In the genomic region with DNA sequence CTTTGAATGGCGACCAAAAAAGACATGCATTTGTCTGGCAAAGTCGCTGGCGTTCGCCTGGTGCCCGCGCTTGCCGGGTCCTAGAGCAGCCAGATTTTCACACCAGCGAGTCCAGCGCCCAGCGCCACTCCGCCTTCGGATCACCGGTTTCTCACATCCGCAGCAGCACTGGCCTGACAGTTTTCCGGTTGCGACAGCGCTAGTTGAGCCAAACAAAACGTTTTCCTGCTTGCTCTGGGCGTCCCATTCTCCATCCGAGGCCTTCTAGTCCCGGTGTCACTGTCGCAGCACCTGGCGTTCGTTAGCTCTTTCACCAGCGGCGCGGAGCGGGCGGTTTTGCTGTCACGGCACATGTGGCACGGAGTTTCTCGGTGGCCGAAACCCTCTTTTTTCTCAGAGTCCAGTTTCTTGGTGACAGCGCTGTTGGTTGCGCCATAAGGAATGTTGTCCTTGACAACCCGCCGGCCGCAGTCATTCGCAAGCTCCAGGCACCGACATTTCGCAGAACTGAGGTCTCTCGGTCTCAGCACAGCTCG, we compare ENCODE assay signal across 7 cellular contexts. TPM values are rescaled to one million over a fixed set of nuclear protein-coding genes. Genes with fewer than 3 reads are reported as not detected.
DNase-seq lines count a peak whose midpoint lies in the region; ATAC-seq and TF ChIP-seq lines count a peak whose summit lies in the region.

No MANE protein-coding gene starts in this region.

- H3K27ac Mint-ChIP-seq in activated CD8-positive, alpha-beta T cell treated with anti-CD3 and anti-CD28 coated beads, Interleukin-2, amount 10 ng/mL, durations not matched to agents 7 days and 5 days, result peak overlapping the region; percentile 99
- H3K27ac Mint-ChIP-seq in endodermal cell, result peak overlapping the region; percentile 75

- H3K27me3 Mint-ChIP-seq in activated CD8-positive, alpha-beta T cell treated with anti-CD3 and anti-CD28 coated beads, Interleukin-2, amount 10 ng/mL, durations not matched to agents 7 days and 5 days (ENCODE audit: low read depth), result no peaks in the 10 kb centered on the region
- peaks cover 88% of the 10 kb centered on the region for H3K27me3 Mint-ChIP-seq in endodermal cell (ENCODE audit: insufficient read depth)

- H3K4me1 ChIP-seq in endodermal cell (ENCODE audit: control insufficient read depth, insufficient read depth, low read length), result no peaks in the 10 kb centered on the region

- peaks cover 39% of the 10 kb centered on the region for H3K4me1 Mint-ChIP-seq in activated CD8-positive, alpha-beta T cell treated with anti-CD3 and anti-CD28 coated beads, Interleukin-2, amount 10 ng/mL, durations not matched to agents 7 days and 5 days (ENCODE audit: low read depth)
- peaks cover 2% of the 10 kb centered on the region for H3K4me1 Mint-ChIP-seq in endodermal cell

- no peak for TF ChIP-seq CTCF in endodermal cell (conservative IDR thresholded peaks at IDR 0.05)

- H3K36me3 Mint-ChIP-seq in activated CD8-positive, alpha-beta T cell treated with anti-CD3 and anti-CD28 coated beads, Interleukin-2, amount 10 ng/mL, durations not matched to agents 7 days and 5 days (ENCODE audit: low read depth), result peaks cover 22% of the 10 kb centered on the region
- H3K36me3 Mint-ChIP-seq in endodermal cell (ENCODE audit: low read depth), result no peaks in the 10 kb centered on the region

- H3K9me3 Mint-ChIP-seq in activated CD8-positive, alpha-beta T cell treated with anti-CD3 and anti-CD28 coated beads, Interleukin-2, amount 10 ng/mL, durations not matched to agents 7 days and 5 days (ENCODE audit: insufficient read depth), result peaks cover 3% of the 10 kb centered on the region
- H3K9me3 Mint-ChIP-seq in endodermal cell, result peaks cover 40% of the 10 kb centered on the region

- H3K9me3 ChIP-seq in endodermal cell (ENCODE audit: control insufficient read depth, low read length), result peaks cover 33% of the 10 kb centered on the region

- H3K27ac ChIP-seq in endodermal cell (ENCODE audit: low read depth, low read length), result no peak overlapping the region

- ATAC-seq in GM18867 (IDR thresholded peaks at IDR 0.05; ENCODE audit: unreplicated experiment), result peak; percentile 50
- ATAC-seq in HG03039 (IDR thresholded peaks at IDR 0.05; ENCODE audit: unreplicated experiment), result peak; percentile 34
- peak; percentile 35 for ATAC-seq in activated CD8-positive, alpha-beta T cell treated with anti-CD3 and anti-CD28 coated beads, Interleukin-2, amount 10 ng/mL, durations not matched to agents 7 days and 5 days

- H3K4me3 ChIP-seq in endodermal cell (ENCODE audit: low read length), result peak overlapping the region; percentile 83

- peak overlapping the region; percentile 35 for H3K9ac ChIP-seq in endodermal cell (ENCODE audit: extremely low read depth, low read length, poor library complexity, severe bottlenecking)

- H3K36me3 ChIP-seq in endodermal cell (ENCODE audit: control insufficient read depth, insufficient read depth, low read length), result no peaks in the 10 kb centered on the region

- POLR2A ChIA-PET in activated CD8-positive, alpha-beta T cell treated with anti-CD3 and anti-CD28 coated beads, Interleukin-2, amount 10 ng/mL, durations not matched to agents 7 days and 5 days (lab: Charles Lee), result interaction anchor here (0.5 to 12.1 kb wide), 20 partner anchors 16 to 1088 kb away, joined by 3 to 469 read pairs (median 7); a partner anchor contains a TSS

- 1 to 3% methylated on average over 31 to 43 of the region's 43 CpGs for WGBS in endodermal cell (ENCODE audit: insufficient coverage in 1 of 2, insufficient read length in 1 of 2), 2 experiments

- DNase-seq in NCI-H345 (lab: John Stamatoyannopoulos, UW) (peak; percentile 76), endodermal cell (peak; percentile 90), mucosa of gallbladder (ENCODE audit: low spot score) (peak; percentile 74)
- peak; percentile 89 for DNase-seq in activated CD8-positive, alpha-beta T cell treated with anti-CD3 and anti-CD28 coated beads, Interleukin-2, amount 10 ng/mL, durations not matched to agents 7 days and 5 days
- DNase-seq in stimulated activated CD8-positive, alpha-beta memory T cell treated with anti-CD3 and anti-CD28 coated beads, Interleukin-4, amount 100 ng/mL, for 4 hours (ENCODE audit: low read depth in 2 of 2, low spot score in 1 of 2), result peak; percentile 44 to 49

- H3K4me3 Mint-ChIP-seq in activated CD8-positive, alpha-beta T cell treated with anti-CD3 and anti-CD28 coated beads, Interleukin-2, amount 10 ng/mL, durations not matched to agents 7 days and 5 days, result peak overlapping the region; percentile 94
- H3K4me3 Mint-ChIP-seq in endodermal cell, result peak overlapping the region; percentile 65

- CTCF ChIA-PET in activated CD8-positive, alpha-beta T cell treated with anti-CD3 and anti-CD28 coated beads, Interleukin-2, amount 10 ng/mL, durations not matched to agents 7 days and 5 days (lab: Charles Lee), result interaction anchor here (1.1 to 10.2 kb wide), 12 partner anchors 16 to 492 kb away, joined by 3 to 150 read pairs (median 14); a partner anchor contains a TSS

- peaks cover 71% of the 10 kb centered on the region for H3K27me3 ChIP-seq in endodermal cell (ENCODE audit: control insufficient read depth, insufficient read depth, low read length, poor library complexity, severe bottlenecking)

RNA-seq across cellular contexts. Expression of a gene that starts 48.0 kb away (rescaled TPM):
- 10 to 100 TPM; 28.0 to 29.3 TPM for total RNA-seq in activated CD8-positive, alpha-beta T cell treated with anti-CD3 and anti-CD28 coated beads, Interleukin-2, amount 10 ng/mL, durations not matched to agents 7 days and 5 days
- under 1 TPM; 0.73 to 0.97 TPM for total RNA-seq in endodermal cell
- polyA plus RNA-seq in endodermal cell (2013, experiment 1 of 2), result 1.5 TPM
- polyA plus RNA-seq in endodermal cell (2013, experiment 2 of 2), result 0.91 TPM
- total RNA-seq in mucosa of gallbladder, result 2.8 TPM
